Comparison of ENCODE assay signal across 8 cellular contexts in the genomic region with DNA sequence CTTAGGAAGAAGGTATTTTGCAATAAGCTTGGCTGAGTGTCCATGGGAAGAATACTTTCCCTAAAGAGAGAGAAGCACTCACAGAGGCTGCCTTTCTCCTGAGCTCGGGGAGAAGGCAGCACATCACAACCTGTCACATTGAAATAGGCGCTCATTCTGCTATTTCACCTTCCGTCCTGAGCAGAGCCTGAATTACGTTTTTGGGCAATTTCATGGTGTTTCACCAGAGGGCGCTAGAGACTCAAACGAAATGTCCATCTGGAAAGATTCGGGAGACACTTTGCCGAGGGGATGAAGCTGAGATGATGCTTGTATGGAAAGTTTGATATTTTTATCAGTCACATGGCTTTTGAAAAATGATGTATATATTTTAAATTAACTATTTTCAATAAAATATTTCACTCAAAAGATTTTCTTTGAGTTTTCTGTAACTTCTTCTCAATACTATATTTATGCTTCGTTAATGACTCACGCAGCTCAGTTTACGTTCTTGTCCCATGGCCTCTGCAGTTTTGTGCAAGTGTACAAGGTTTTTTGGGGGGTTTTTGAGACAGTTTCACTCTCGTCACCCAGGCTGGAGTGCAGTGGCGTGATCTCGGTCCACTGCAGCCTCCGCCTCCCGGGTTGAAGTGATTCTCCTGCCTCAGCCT. TPM values are rescaled to one million over a fixed set of nuclear protein-coding genes. Genes with fewer than 3 reads are reported as not detected.
A peak's percentile ranks its signal among the peaks of the same experiment; 100 is the strongest.
DNase-seq lines count a peak whose midpoint lies in the region; ATAC-seq, FAIRE-seq and TF ChIP-seq lines count a peak whose summit lies in the region.

No MANE protein-coding gene starts in this region.

- H3K4me3 Mint-ChIP-seq in activated naive CD8-positive, alpha-beta T cell treated with anti-CD3 and anti-CD28 coated beads, Interleukin-2, amount 50 U/mL, for 24 hours, result no peak overlapping the region
- no peak overlapping the region for H3K4me3 Mint-ChIP-seq in activated naive CD8-positive, alpha-beta T cell treated with anti-CD3 and anti-CD28 coated beads for 36 hours

- no peak overlapping the region for H3K4me3 ChIP-seq in NB4 (ENCODE audit: low read depth, low read length)
- no peak overlapping the region for H3K4me3 ChIP-seq in endothelial cell of umbilical vein (replicated peaks in 1 of 3; ENCODE audit: insufficient read depth in 1 of 3, low read depth in 1 of 3, low read length in 3 of 3)
- H3K4me3 ChIP-seq in vagina, result no peak overlapping the region

- H2AFZ ChIP-seq in endothelial cell of umbilical vein (ENCODE audit: low read depth, low read length), result no peak overlapping the region

- TF ChIP-seq CTCF in NB4 (IDR thresholded peaks at IDR 0.05; ENCODE audit: low read depth, low read length), result peak; percentile 70
- peak; percentile 73 for TF ChIP-seq CTCF in endothelial cell of umbilical vein (IDR thresholded peaks at IDR 0.05; ENCODE audit: extremely low read depth in 1 of 2, insufficient read depth in 1 of 2, low read depth in 1 of 2, low read length in 2 of 2)
- TF ChIP-seq CTCF in vagina (IDR thresholded peaks at IDR 0.05), result peak; percentile 49 to 71 (median 65)

- ATAC-seq in activated naive CD8-positive, alpha-beta T cell treated with anti-CD3 and anti-CD28 coated beads, Interleukin-2, amount 50 U/mL, for 24 hours, result no peak

- intact Hi-C loops in endothelial cell of umbilical vein (cut with micrococcal nuclease), result loop anchor here (1.0 to 2.0 kb wide), 2 partner anchors 96 to 105 kb away; no protein-coding TSS in a partner anchor
- intact Hi-C loops in vagina (cut with DNase I), result loop anchor here (5.0 kb wide), 1 partner anchor 105 kb away; no protein-coding TSS in a partner anchor

- H3K27me3 ChIP-seq in endothelial cell of umbilical vein (ENCODE audit: control insufficient read depth in 2 of 2, insufficient read depth in 2 of 2, low read length in 2 of 2) (peaks cover 2% of the 10 kb centered on the region in 2 experiments), vagina (no peaks in the 10 kb centered on the region)

- no peak overlapping the region for H3K27ac ChIP-seq in endothelial cell of umbilical vein (ENCODE audit: insufficient read depth, low read depth, low read length)
- H3K27ac ChIP-seq in vagina, result no peak overlapping the region

- H3K36me3 Mint-ChIP-seq in activated naive CD8-positive, alpha-beta T cell treated with anti-CD3 and anti-CD28 coated beads, Interleukin-2, amount 50 U/mL, for 24 hours (ENCODE audit: low read depth), result peaks cover 17% of the 10 kb centered on the region
- H3K36me3 Mint-ChIP-seq in activated naive CD8-positive, alpha-beta T cell treated with anti-CD3 and anti-CD28 coated beads for 36 hours, result peaks cover 16% of the 10 kb centered on the region

- DNase-seq in activated naive CD8-positive, alpha-beta T cell treated with anti-CD3 and anti-CD28 coated beads, Interleukin-2, amount 50 U/mL, for 24 hours, result peak; percentile 41
- DNase-seq in activated naive CD8-positive, alpha-beta T cell treated with anti-CD3 and anti-CD28 coated beads for 36 hours, result no peak
- DNase-seq in NB4 (ENCODE audit: low read depth) (peak; percentile 45), endothelial cell of umbilical vein (ENCODE audit: low read depth, low spot score) (peak; percentile 59), middle frontal gyrus (ENCODE audit: extremely low spot score, low spot score) (peak; percentile 73), vagina (ENCODE audit: extremely low spot score in 2 of 2) (no peak), GM19238 (ENCODE audit: insufficient read length, low spot score) (no peak)
- DNase-seq in activated CD4-positive, alpha-beta T cell treated with anti-CD3 and anti-CD28 coated beads for 48 hours, result peak; percentile 57

- H3K27me3 Mint-ChIP-seq in activated naive CD8-positive, alpha-beta T cell treated with anti-CD3 and anti-CD28 coated beads, Interleukin-2, amount 50 U/mL, for 24 hours, result no peaks in the 10 kb centered on the region
- H3K27me3 Mint-ChIP-seq in activated naive CD8-positive, alpha-beta T cell treated with anti-CD3 and anti-CD28 coated beads for 36 hours, result no peaks in the 10 kb centered on the region

- H3K9me3 ChIP-seq in endothelial cell of umbilical vein (replicated peaks; ENCODE audit: control insufficient read depth, insufficient read depth, low read length) (no peaks in the 10 kb centered on the region), vagina (no peaks in the 10 kb centered on the region)

- no peak for TF ChIP-seq POLR2A in NB4 (IDR thresholded peaks at IDR 0.05; ENCODE audit: extremely low read depth, insufficient read length)
- TF ChIP-seq POLR2A in endothelial cell of umbilical vein (IDR thresholded peaks at IDR 0.05; ENCODE audit: low read depth, low read length), result no peak
- TF ChIP-seq POLR2A in vagina (IDR thresholded peaks at IDR 0.05), result no peak

- CTCF ChIA-PET in endothelial cell of umbilical vein (lab: Charles Lee), result interaction anchor here (0.6 to 7.7 kb wide), 44 partner anchors 8 to 1163 kb away, joined by 3 to 173 read pairs (median 4); a partner anchor contains a TSS

- no peaks in the 10 kb centered on the region for H3K9me3 Mint-ChIP-seq in activated naive CD8-positive, alpha-beta T cell treated with anti-CD3 and anti-CD28 coated beads, Interleukin-2, amount 50 U/mL, for 24 hours
- no peaks in the 10 kb centered on the region for H3K9me3 Mint-ChIP-seq in activated naive CD8-positive, alpha-beta T cell treated with anti-CD3 and anti-CD28 coated beads for 36 hours

- POLR2A ChIA-PET in endothelial cell of umbilical vein (lab: Charles Lee), result no interaction called here

- BruUV-seq in endothelial cell of umbilical vein (replicated peaks; lab: Mats Ljungman, UMichigan), result no TSS peak

- FAIRE-seq in endothelial cell of umbilical vein (lab: Jason Lieb, UNC), result peak; percentile 87

- H3K36me3 ChIP-seq in endothelial cell of umbilical vein (ENCODE audit: control insufficient read depth in 2 of 2, extremely low read depth in 1 of 2, insufficient read depth in 2 of 2, low read length in 2 of 2), result no peaks in the 10 kb centered on the region
- H3K36me3 ChIP-seq in vagina, result peaks cover 0 to 4% of the 10 kb centered on the region in 2 donors

- no peak overlapping the region for H3K9ac ChIP-seq in endothelial cell of umbilical vein (replicated peaks; ENCODE audit: extremely low read depth, insufficient read depth, low read length)

- H3K9me1 ChIP-seq in endothelial cell of umbilical vein (replicated peaks; ENCODE audit: control insufficient read depth, extremely low read depth, insufficient read depth, low read length), result no peaks in the 10 kb centered on the region

- dilution Hi-C loops in endothelial cell of umbilical vein (cut with MboI; ENCODE audit: extremely low pct_ligation_motif_present, low sequenced_read_pairs), result no loop called here

- no peak overlapping the region for H3K27ac Mint-ChIP-seq in activated naive CD8-positive, alpha-beta T cell treated with anti-CD3 and anti-CD28 coated beads, Interleukin-2, amount 50 U/mL, for 24 hours
- H3K27ac Mint-ChIP-seq in activated naive CD8-positive, alpha-beta T cell treated with anti-CD3 and anti-CD28 coated beads for 36 hours, result no peak overlapping the region

- no peaks in the 10 kb centered on the region for H3K4me1 Mint-ChIP-seq in activated naive CD8-positive, alpha-beta T cell treated with anti-CD3 and anti-CD28 coated beads, Interleukin-2, amount 50 U/mL, for 24 hours
- H3K4me1 Mint-ChIP-seq in activated naive CD8-positive, alpha-beta T cell treated with anti-CD3 and anti-CD28 coated beads for 36 hours, result no peaks in the 10 kb centered on the region

- H4K20me1 ChIP-seq in endothelial cell of umbilical vein (replicated peaks; ENCODE audit: control insufficient read depth, extremely low read depth, insufficient read depth, low read length), result no peaks in the 10 kb centered on the region

- H3K4me1 ChIP-seq in endothelial cell of umbilical vein (ENCODE audit: control insufficient read depth, extremely low read depth, insufficient read depth, low read length) (no peaks in the 10 kb centered on the region), vagina (no peaks in the 10 kb centered on the region)

- H3K79me2 ChIP-seq in endothelial cell of umbilical vein (ENCODE audit: control insufficient read depth, insufficient read depth, low read length), result no peaks in the 10 kb centered on the region

- H3K4me2 ChIP-seq in endothelial cell of umbilical vein (ENCODE audit: insufficient read depth, low read length), result no peak overlapping the region

RNA-seq across cellular contexts. Expression of a gene that starts 17.4 kb away (rescaled TPM):
- 1 to 10 TPM in 1 of 2 experiments, under 1 TPM in 1; 0.66 to 1.1 TPM for total RNA-seq in activated naive CD8-positive, alpha-beta T cell treated with anti-CD3 and anti-CD28 coated beads for 36 hours
- total RNA-seq in endothelial cell of umbilical vein, result not detected in 2 replicates
- polyA plus RNA-seq in endothelial cell of umbilical vein, result 0.07 TPM in 1 of 2 replicates, not detected in the other
- not detected in 2 replicates for polyA plus RNA-seq in endothelial cell of umbilical vein (2011; cell fraction: cytosol; rRNA removed)
- polyA plus RNA-seq in endothelial cell of umbilical vein (2011; cell fraction: nucleus; rRNA removed), result 0.11 TPM in 1 of 2 replicates, not detected in the other
- polyA plus RNA-seq in endothelial cell of umbilical vein (2012), result 0.33 and 1.5 TPM in 2 replicates
- 0.08 TPM in 1 of 2 replicates, not detected in the other for polyA minus RNA-seq in endothelial cell of umbilical vein
- polyA minus RNA-seq in endothelial cell of umbilical vein (2011; cell fraction: cytosol; rRNA and poly(A)+ RNA removed), result not detected
- not detected in 2 replicates for polyA minus RNA-seq in endothelial cell of umbilical vein (2011; cell fraction: nucleus; rRNA and poly(A)+ RNA removed)
- 13.3 TPM for total RNA-seq in vagina

RNA-seq across cellular contexts. Expression of a gene that starts 40.9 kb away (rescaled TPM):
- 10 to 100 TPM; 13.8 to 13.9 TPM for total RNA-seq in activated naive CD8-positive, alpha-beta T cell treated with anti-CD3 and anti-CD28 coated beads for 36 hours
- total RNA-seq in endothelial cell of umbilical vein (12.9 and 13.5 TPM in 2 replicates), vagina (8.3 TPM)
- 2.6 and 4.1 TPM in 2 replicates for polyA plus RNA-seq in endothelial cell of umbilical vein
- polyA plus RNA-seq in endothelial cell of umbilical vein (2011; cell fraction: cytosol; rRNA removed), result 6.0 and 6.9 TPM in 2 replicates
- polyA plus RNA-seq in endothelial cell of umbilical vein (2011; cell fraction: nucleus; rRNA removed), result 11.8 and 18.8 TPM in 2 replicates
- polyA plus RNA-seq in endothelial cell of umbilical vein (2012), result 9.6 and 11.6 TPM in 2 replicates
- 5.8 and 8.7 TPM in 2 replicates for polyA minus RNA-seq in endothelial cell of umbilical vein
- polyA minus RNA-seq in endothelial cell of umbilical vein (2011; cell fraction: cytosol; rRNA and poly(A)+ RNA removed), result 13.2 TPM
- polyA minus RNA-seq in endothelial cell of umbilical vein (2011; cell fraction: nucleus; rRNA and poly(A)+ RNA removed), result 6.6 and 9.1 TPM in 2 replicates

RNA-seq across cellular contexts. Expression of a gene that starts 53.2 kb away (rescaled TPM):
- total RNA-seq in activated naive CD8-positive, alpha-beta T cell treated with anti-CD3 and anti-CD28 coated beads for 36 hours, result 10 to 100 TPM; 50.3 to 58.3 TPM
- 61.0 and 71.5 TPM in 2 replicates for total RNA-seq in endothelial cell of umbilical vein
- polyA plus RNA-seq in endothelial cell of umbilical vein, result 11.7 and 12.6 TPM in 2 replicates
- polyA plus RNA-seq in endothelial cell of umbilical vein (2011; cell fraction: cytosol; rRNA removed), result 10.3 and 11.0 TPM in 2 replicates
- polyA plus RNA-seq in endothelial cell of umbilical vein (2011; cell fraction: nucleus; rRNA removed), result 36.1 and 45.7 TPM in 2 replicates
- polyA plus RNA-seq in endothelial cell of umbilical vein (2012), result 26.6 and 30.6 TPM in 2 replicates
- 104 and 113 TPM in 2 replicates for polyA minus RNA-seq in endothelial cell of umbilical vein
- polyA minus RNA-seq in endothelial cell of umbilical vein (2011; cell fraction: cytosol; rRNA and poly(A)+ RNA removed), result 47.1 TPM
- polyA minus RNA-seq in endothelial cell of umbilical vein (2011; cell fraction: nucleus; rRNA and poly(A)+ RNA removed), result 107 and 132 TPM in 2 replicates
- 45.7 TPM for total RNA-seq in vagina

Comparison
In these comparisons a context has a peak if more than half of its experiments do, and no peak if none do; other contexts are left out.
1. DNase-seq: peak in activated naive CD8-positive, alpha-beta T cell treated with anti-CD3 and anti-CD28 coated beads, Interleukin-2, amount 50 U/mL, for 24 hours (single experiment), NB4 (single experiment), activated CD4-positive, alpha-beta T cell treated with anti-CD3 and anti-CD28 coated beads for 48 hours (single experiment), endothelial cell of umbilical vein (single experiment) and middle frontal gyrus (single experiment); none in activated naive CD8-positive, alpha-beta T cell treated with anti-CD3 and anti-CD28 coated beads for 36 hours (single experiment), vagina (0 of 2) and GM19238 (single experiment).
2. Peak in every context shown above with its lines, with median percentiles within 50 percentile points of each other: CTCF ChIP-seq.